ENCODE assay signal across 8 cellular contexts in the genomic region with DNA sequence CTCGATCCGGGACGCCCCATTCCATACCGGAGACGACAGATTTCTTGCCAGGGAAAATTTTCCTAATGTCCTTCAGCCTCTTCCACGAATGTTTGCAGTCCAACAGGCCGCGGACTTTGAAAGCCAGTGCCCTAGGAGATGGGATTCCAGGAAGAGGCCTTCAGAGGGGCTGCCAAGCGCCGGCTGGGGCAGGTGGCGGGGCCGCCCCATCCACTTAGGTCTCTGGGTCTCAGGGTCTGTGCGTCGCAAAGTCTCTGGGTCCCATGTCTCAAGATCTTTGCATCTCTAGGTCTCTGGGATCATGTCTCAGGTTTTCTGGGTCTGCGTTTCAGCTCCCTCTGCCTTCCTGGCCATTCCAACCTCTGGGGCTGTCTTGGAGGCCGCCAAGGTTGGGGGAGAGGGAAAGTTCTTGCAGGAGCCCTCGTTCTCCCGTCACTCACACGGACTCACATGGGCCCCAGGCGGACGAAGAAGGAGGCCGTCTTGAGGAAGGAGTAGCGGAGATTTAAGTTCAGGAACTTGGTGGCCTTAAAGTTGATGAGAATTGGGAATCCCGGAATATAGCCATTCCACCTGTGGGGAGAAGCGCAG. TPM values are rescaled to one million over a fixed set of nuclear protein-coding genes. Genes with fewer than 3 reads are reported as not detected.
DNase-seq lines count a peak whose midpoint lies in the region; ATAC-seq and TF ChIP-seq lines count a peak whose summit lies in the region.

No MANE protein-coding gene starts in this region.

- H3K4me2 ChIP-seq in DOHH2 (ENCODE audit: low read length) = peak overlapping the region; percentile 91

- peak overlapping the region; percentile 79 for H3K4me3 ChIP-seq in DOHH2 (ENCODE audit: low read length)
- no peak overlapping the region for H3K4me3 ChIP-seq in fibroblast of the aortic adventitia (ENCODE audit: low read depth, low read length)
- H3K4me3 ChIP-seq in psoas muscle = peak overlapping the region; percentile 62

- H3K79me2 ChIP-seq in DOHH2 (ENCODE audit: control insufficient read depth, low read length) = no peaks in the 10 kb centered on the region

- intact Hi-C loops in psoas muscle (cut with DNase I) = loop anchor here (1.0 to 5.0 kb wide), 2 partner anchors 37 to 38 kb away; partner anchors contain the start of gene ALOXE3 (in 2 of the 2)

- H3K27me3 ChIP-seq in DOHH2 (ENCODE audit: control insufficient read depth, low read length) = peaks cover 10% of the 10 kb centered on the region
- H3K27me3 ChIP-seq in psoas muscle (ENCODE audit: insufficient read depth in 3 of 3, low read length in 2 of 3) = peaks cover 0 to 59% (median 6%) of the 10 kb centered on the region in 3 donors

- H4K20me1 ChIP-seq in DOHH2 (ENCODE audit: control insufficient read depth, insufficient read depth, low read depth, low read length) = no peaks in the 10 kb centered on the region

- POLR2A ChIA-PET in RWPE1 (lab: Yijun Ruan, JAX; ENCODE audit: low non-redundant PET) = no interaction called here

- no peaks in the 10 kb centered on the region for H3K36me3 ChIP-seq in DOHH2 (ENCODE audit: control insufficient read depth, low read length)
- no peaks in the 10 kb centered on the region for H3K36me3 ChIP-seq in psoas muscle (ENCODE audit: insufficient read depth in 1 of 2, low read depth in 1 of 2)

- H3K9me2 ChIP-seq in DOHH2 (replicated peaks; ENCODE audit: control insufficient read depth, low read length) = no peaks in the 10 kb centered on the region

- H3K4me1 ChIP-seq in DOHH2 (ENCODE audit: control insufficient read depth, low read length) (peaks cover 13% of the 10 kb centered on the region), psoas muscle (peaks cover 9% of the 10 kb centered on the region)

- no peak for TF ChIP-seq CTCF in DOHH2 (IDR thresholded peaks at IDR 0.05; ENCODE audit: low read depth, low read length, poor library complexity, severe bottlenecking)
- peak; percentile 37; the same call in 1 of the 2 replicates for TF ChIP-seq CTCF in RWPE1 (conservative IDR thresholded peaks at IDR 0.05; ENCODE audit: low read depth)
- TF ChIP-seq CTCF in fibroblast of the aortic adventitia (IDR thresholded peaks at IDR 0.05; ENCODE audit: insufficient read depth, low read length) = no peak
- TF ChIP-seq CTCF in psoas muscle (IDR thresholded peaks at IDR 0.05) = no peak

- WGBS in psoas muscle, 3 donors = 21 to 22% (median 22%) methylated on average over 25 of the region's 25 CpGs

- H3F3A ChIP-seq in DOHH2 (ENCODE audit: control insufficient read depth, insufficient read depth) = no peaks in the 10 kb centered on the region

- peak in 2 of 4 donors; percentile 27 to 41 for ATAC-seq in psoas muscle
- ATAC-seq in HG03097 (IDR thresholded peaks at IDR 0.05; ENCODE audit: low FRiP score, unreplicated experiment) = no peak

- H3K9me3 ChIP-seq in DOHH2 (ENCODE audit: control insufficient read depth, insufficient read depth, low read length) (no peaks in the 10 kb centered on the region), psoas muscle (no peaks in the 10 kb centered on the region)

- DNase-seq in RWPE1 (ENCODE audit: low spot score) (no peak), fibroblast of the aortic adventitia (ENCODE audit: low read depth) (peak; percentile 9), psoas muscle (no peak), iPS-NIHi11 (ENCODE audit: low spot score) (no peak), activated gamma-delta T cell treated with Interleukin-2 at 50 U/mL for 16 hours (no peak), caudate nucleus (lab: John Stamatoyannopoulos, UW) (no peak)

- CTCF ChIA-PET in RWPE1 (lab: Yijun Ruan, JAX) = interaction anchor here (0.6 to 1.9 kb wide), 10 partner anchors 11 to 264 kb away, joined by 3 to 6 read pairs (median 3); no protein-coding TSS in a partner anchor

- H3K27ac ChIP-seq in DOHH2 (ENCODE audit: low read depth, low read length) (no peak overlapping the region), RWPE1 (no peak overlapping the region), psoas muscle (no peak overlapping the region), caudate nucleus (ENCODE audit: low read depth, low read length) (no peak overlapping the region)

RNA-seq across cellular contexts. Expression of gene ALOX12B, which starts 7.2 kb away (rescaled TPM):
- not detected in 2 replicates for total RNA-seq in fibroblast of the aortic adventitia (ENCODE audit: low replicate concordance)
- total RNA-seq in psoas muscle = not detected
- not detected for polyA plus RNA-seq in psoas muscle

RNA-seq across cellular contexts. Expression of gene ALOXE3, which starts 38.0 kb away (rescaled TPM):
- total RNA-seq in fibroblast of the aortic adventitia (ENCODE audit: low replicate concordance) (0.09 TPM in 1 of 2 replicates, not detected in the other), psoas muscle (not detected)
- polyA plus RNA-seq in psoas muscle = under 1 TPM in 1 of 3 donors, not detected in 2; 0.42 TPM

RNA-seq across cellular contexts. Expression of gene ALOX15B, which starts 41.4 kb away (rescaled TPM):
- 0.57 TPM in 1 of 2 replicates, not detected in the other for total RNA-seq in fibroblast of the aortic adventitia (ENCODE audit: low replicate concordance)
- under 1 TPM in 3 of 4 donors, not detected in 1; 0.13 to 0.42 (median 0.32) TPM for total RNA-seq in psoas muscle
- polyA plus RNA-seq in psoas muscle = 1 to 10 TPM in 1 of 3 donors, under 1 TPM in 1, not detected in 1; 0.09 to 1.1 TPM

RNA-seq across cellular contexts. Expression of gene HES7, which starts 43.6 kb away (rescaled TPM):
- total RNA-seq in fibroblast of the aortic adventitia (ENCODE audit: low replicate concordance) = 0.09 TPM in 1 of 2 replicates, not detected in the other
- under 1 TPM in 1 of 4 donors, not detected in 3; 0.30 TPM for total RNA-seq in psoas muscle
- polyA plus RNA-seq in psoas muscle = under 1 TPM in 1 of 3 donors, not detected in 2; 0.10 TPM
